Comparison of ENCODE assay signal across 8 cellular contexts in genomic region chr5:172179032-172179989, GRCh38. TPM values are rescaled to one million over a fixed set of nuclear protein-coding genes. Genes with fewer than 3 reads are reported as not detected.
DNase-seq lines count a peak whose midpoint lies in the region; ATAC-seq and TF ChIP-seq lines count a peak whose summit lies in the region.

No MANE protein-coding gene starts in this region.

- peaks cover 2% of the 10 kb centered on the region for H3K9me3 Mint-ChIP-seq in activated CD8-positive, alpha-beta T cell treated with anti-CD3 and anti-CD28 coated beads for 36 hours

- peak; percentile 60 for DNase-seq in activated naive CD4-positive, alpha-beta T cell treated with Interleukin-2 at 50 U/mL for 16 hours
- no peak for DNase-seq in activated naive CD4-positive, alpha-beta T cell treated with anti-CD3 and anti-CD28 coated beads, Interleukin-2, amount 50 U/mL, for 16 hours
- DNase-seq in KBM-7 = peak; percentile 94
- DNase-seq in activated CD8-positive, alpha-beta T cell treated with anti-CD3 and anti-CD28 coated beads for 36 hours = peak; percentile 74
- DNase-seq in fibroblast of peridontal ligament (ENCODE audit: extremely low read depth) = peak; percentile 66
- peak; percentile 22 for DNase-seq in putamen (ENCODE audit: low spot score)
- DNase-seq in AG20443 (ENCODE audit: low spot score) = no peak
- no peak for DNase-seq in DMS 273 (lab: John Stamatoyannopoulos, UW; ENCODE audit: unreplicated experiment)

- POLR2A ChIA-PET in activated CD8-positive, alpha-beta T cell treated with anti-CD3 and anti-CD28 coated beads for 36 hours (lab: Charles Lee) = interaction anchor here (0.7 to 2.9 kb wide), 12 partner anchors 10 to 218 kb away, joined by 3 to 30 read pairs (median 5); partner anchors contain the start of gene STK10

- peak overlapping the region; percentile 94 for H3K27ac Mint-ChIP-seq in activated CD8-positive, alpha-beta T cell treated with anti-CD3 and anti-CD28 coated beads for 36 hours

- peak overlapping the region; percentile 83 for H3K4me3 Mint-ChIP-seq in activated CD8-positive, alpha-beta T cell treated with anti-CD3 and anti-CD28 coated beads for 36 hours

- no peaks in the 10 kb centered on the region for H3K27me3 Mint-ChIP-seq in activated CD8-positive, alpha-beta T cell treated with anti-CD3 and anti-CD28 coated beads for 36 hours

- CTCF ChIA-PET in activated CD8-positive, alpha-beta T cell treated with anti-CD3 and anti-CD28 coated beads for 36 hours (lab: Charles Lee) = interaction anchor here (1.0 to 3.4 kb wide), 4 partner anchors 9 to 103 kb away, joined by 3 to 26 read pairs (median 6); partner anchors contain the start of gene STK10

- ATAC-seq in activated CD8-positive, alpha-beta T cell treated with anti-CD3 and anti-CD28 coated beads for 36 hours = peak; percentile 38

- peaks cover 69% of the 10 kb centered on the region for H3K36me3 Mint-ChIP-seq in activated CD8-positive, alpha-beta T cell treated with anti-CD3 and anti-CD28 coated beads for 36 hours (ENCODE audit: low read depth)

- no peak for TF ChIP-seq CTCF in activated CD8-positive, alpha-beta T cell treated with anti-CD3 and anti-CD28 coated beads for 36 hours (IDR thresholded peaks at IDR 0.05)

- H3K4me1 Mint-ChIP-seq in activated CD8-positive, alpha-beta T cell treated with anti-CD3 and anti-CD28 coated beads for 36 hours (ENCODE audit: low read depth) = peaks cover 81% of the 10 kb centered on the region

- intact Hi-C loops in activated CD8-positive, alpha-beta T cell treated with anti-CD3 and anti-CD28 coated beads for 36 hours (cut with micrococcal nuclease) = loop anchor here (2.0 to 5.0 kb wide), 2 partner anchors 67 to 172 kb away; partner anchors contain the start of gene FBXW11

- in situ Hi-C loops in KBM-7 (cut with MboI; ENCODE audit: low pct_unique_long_range_greater_than_20kb, low sequenced_read_pairs) = no loop called here

RNA-seq across cellular contexts. Expression of gene STK10, which starts 8.7 kb away (rescaled TPM):
- 100 to 1,000 TPM; 142 to 143 TPM for total RNA-seq in activated CD8-positive, alpha-beta T cell treated with anti-CD3 and anti-CD28 coated beads for 36 hours

RNA-seq across cellular contexts. Expression of gene EFCAB9, which starts 14.7 kb away (rescaled TPM):
- not detected for total RNA-seq in activated CD8-positive, alpha-beta T cell treated with anti-CD3 and anti-CD28 coated beads for 36 hours

Comparison
In these comparisons a context has a peak if more than half of its experiments do, and no peak if none do; other contexts are left out.
1. DNase-seq: peak in activated naive CD4-positive, alpha-beta T cell treated with Interleukin-2 at 50 U/mL for 16 hours (single experiment), KBM-7 (single experiment), activated CD8-positive, alpha-beta T cell treated with anti-CD3 and anti-CD28 coated beads for 36 hours (single experiment), fibroblast of peridontal ligament (single experiment) and putamen (single experiment); none in activated naive CD4-positive, alpha-beta T cell treated with anti-CD3 and anti-CD28 coated beads, Interleukin-2, amount 50 U/mL, for 16 hours (single experiment), AG20443 (single experiment) and DMS 273 (single experiment).